In genomic region chr9:129988607-129989361, GRCh38 we compare ENCODE assay signal across 8 cellular contexts. TPM values are rescaled to one million over a fixed set of nuclear protein-coding genes. Genes with fewer than 3 reads are reported as not detected.
A peak's percentile ranks its signal among the peaks of the same experiment; 100 is the strongest.
DNase-seq lines count a peak whose midpoint lies in the region; ATAC-seq and TF ChIP-seq lines count a peak whose summit lies in the region.

No MANE protein-coding gene starts in this region.

- peaks cover 7% of the 10 kb centered on the region for H3K4me1 ChIP-seq in left ventricle myocardium inferior

- H3K9me3 Mint-ChIP-seq in effector memory CD8-positive, alpha-beta T cell: no peaks in the 10 kb centered on the region

- H3K4me1 Mint-ChIP-seq in effector memory CD8-positive, alpha-beta T cell (ENCODE audit: low read depth in 2 of 2): peaks cover 42 to 66% of the 10 kb centered on the region in 2 donors

- TF ChIP-seq CTCF in GM12865 (IDR thresholded peaks at IDR 0.05; ENCODE audit: insufficient read depth, low read depth, low read length, missing control alignments) (no peak), foreskin fibroblast (IDR thresholded peaks at IDR 0.05; ENCODE audit: low read depth, low read length) (no peak), left ventricle myocardium inferior (IDR thresholded peaks at IDR 0.05; ENCODE audit: borderline replicate concordance) (no peak)

- H3K4me3 ChIP-seq in GM12865 (ENCODE audit: low read depth, low read length) (peak overlapping the region; percentile 36), foreskin fibroblast (ENCODE audit: low read depth in 1 of 2, low read length in 2 of 2) (no peak overlapping the region), left ventricle myocardium inferior (no peak overlapping the region)

- H3K27me3 ChIP-seq in left ventricle myocardium inferior (ENCODE audit: low read depth): no peaks in the 10 kb centered on the region

- H3K9me3 ChIP-seq in left ventricle myocardium inferior (replicated peaks): no peaks in the 10 kb centered on the region

- H3K4me3 Mint-ChIP-seq in effector memory CD8-positive, alpha-beta T cell: peak overlapping the region; percentile 17 to 45

- H3K27ac ChIP-seq in left ventricle myocardium inferior (replicated peaks): no peak overlapping the region

- H3K27me3 Mint-ChIP-seq in effector memory CD8-positive, alpha-beta T cell: no peaks in the 10 kb centered on the region

- DNase-seq in GM12865 (ENCODE audit: low read depth): peak; percentile 96
- DNase-seq in effector memory CD8-positive, alpha-beta T cell: peak in 2 of 3 experiments; percentile 24
- DNase-seq in foreskin fibroblast: no peak
- DNase-seq in RPMI8226: no peak
- no peak for DNase-seq in left ventricle myocardium inferior
- DNase-seq in amygdala (lab: John Stamatoyannopoulos, UW): no peak

- peak overlapping the region; percentile 92 to 96 for H3K27ac Mint-ChIP-seq in effector memory CD8-positive, alpha-beta T cell

- peaks cover under 1% of the 10 kb centered on the region for H3K36me3 ChIP-seq in left ventricle myocardium inferior

- peaks cover 46% of the 10 kb centered on the region for H3K36me3 Mint-ChIP-seq in effector memory CD8-positive, alpha-beta T cell (ENCODE audit: insufficient read depth)

- intact Hi-C loops in left ventricle myocardium inferior (cut with micrococcal nuclease): no loop called here

- peak; percentile 47 for ATAC-seq in GM21360 (IDR thresholded peaks at IDR 0.05; ENCODE audit: unreplicated experiment)
- peak; percentile 65 for ATAC-seq in HG03378 (IDR thresholded peaks at IDR 0.05; ENCODE audit: unreplicated experiment)
- ATAC-seq in effector memory CD8-positive, alpha-beta T cell (replicated peaks): peak; percentile 68

RNA-seq across cellular contexts. Expression of gene FNBP1, which starts 54.2 kb away (rescaled TPM):
- 20.5 TPM for total RNA-seq in left ventricle myocardium inferior

Comparison
In these comparisons a context has a peak if more than half of its experiments do, and no peak if none do; other contexts are left out.
1. DNase-seq: peak in GM12865 (single experiment) and effector memory CD8-positive, alpha-beta T cell (2 of 3); none in foreskin fibroblast (0 of 2), RPMI8226 (single experiment), left ventricle myocardium inferior (single experiment) and amygdala (0 of 56).
2. Peak in every context shown above with its lines, with median percentiles within 50 percentile points of each other: ATAC-seq.